Comparison of ENCODE assay signal across 28 cellular contexts in the genomic region with DNA sequence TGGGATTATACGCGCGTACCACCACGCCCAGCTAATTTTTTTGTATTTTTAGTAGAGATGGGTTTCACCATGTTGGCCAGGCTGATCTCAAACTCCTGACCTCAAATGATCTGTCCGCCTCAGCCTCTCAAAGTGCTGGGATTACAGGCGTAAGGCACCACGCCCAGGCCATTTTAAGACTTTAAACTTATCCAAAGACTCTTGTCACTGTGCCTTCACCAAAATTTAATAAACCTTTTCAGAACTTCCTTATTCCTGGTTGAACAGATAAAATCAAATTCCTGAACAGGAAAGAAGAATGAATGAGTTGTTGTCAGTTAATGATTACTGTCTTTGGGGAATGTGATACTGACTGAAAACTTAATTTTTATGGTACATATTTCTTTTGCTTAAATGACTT.
"Had no signal": no experiment of that assay in that cellular context is flagged by ENCODE, and none has a peak within 500 bp of the region (broad histone marks: within the 10 kb centered on the region; RNA-seq: fewer than 3 reads in every experiment).

No MANE protein-coding gene starts in this region.

- H3K27me3 Mint-ChIP-seq: activated CD4-positive, alpha-beta memory T cell treated with anti-CD3 and anti-CD28 coated beads for 36 hours; activated naive CD8-positive, alpha-beta T cell treated with anti-CD3 and anti-CD28 coated beads for 36 hours; activated T-helper 17 cell treated with anti-CD3 and anti-CD28 coated beads, Interleukin-2, amount 50 U/mL, for 72 hours had no signal

- DNase-seq: activated CD4-positive, alpha-beta memory T cell treated with anti-CD3 and anti-CD28 coated beads for 36 hours; activated CD4-positive, alpha-beta T cell treated with anti-CD3 and anti-CD28 coated beads, Interleukin-2, amount 50 U/mL, for 1 hour; activated CD8-positive, alpha-beta memory T cell treated with anti-CD3 and anti-CD28 coated beads, Interleukin-2, amount 50 U/mL, for 4 hours; activated effector memory CD4-positive, alpha-beta T cell treated with anti-CD3 and anti-CD28 coated beads, Interleukin-2, amount 50 U/mL, for 16 hours; activated naive CD4-positive, alpha-beta T cell treated with Interleukin-2 at 50 U/mL for 16 hours; activated naive CD8-positive, alpha-beta T cell treated with anti-CD3 and anti-CD28 coated beads for 36 hours; activated T-cell treated with anti-CD3 and anti-CD28 coated beads for 4 hours; activated T-cell treated with anti-CD3 and anti-CD28 coated beads, Interleukin-2, amount 50 U/mL, for 72 hours; amniotic stem cell; aorta; brain microvascular endothelial cell; central memory CD4-positive, alpha-beta T cell; Kasumi-1; KG1; MM.1S; MV-4-11; NCI-H1092; NCI-H1436 treated with DMSO at 0.1 percent for 48 hours; NCI-H1694 treated with DMSO at 0.1 percent for 48 hours; NCI-H2029; NCI-H345; NCI-H524 treated with DMSO at 0.1 percent for 48 hours; SHP77; SJCRH30 had no signal

- H3K4me3 ChIP-seq: SJCRH30, SK-N-MC had no signal

- H3K27ac Mint-ChIP-seq: activated CD4-positive, alpha-beta memory T cell treated with anti-CD3 and anti-CD28 coated beads for 36 hours; activated naive CD8-positive, alpha-beta T cell treated with anti-CD3 and anti-CD28 coated beads for 36 hours; activated T-helper 17 cell treated with anti-CD3 and anti-CD28 coated beads, Interleukin-2, amount 50 U/mL, for 72 hours; T-helper 2 cell treated with Interferon-gamma antibody and Interleukin-4, amounts not matched to agents 5 μg/mL and 100 μg/mL, for 36 hours had no signal

- ATAC-seq: activated T-cell treated with anti-CD3 and anti-CD28 coated beads, Interleukin-2, amount 50 U/mL, for 72 hours; activated T-helper 17 cell treated with anti-CD3 and anti-CD28 coated beads, Interleukin-2, amount 50 U/mL, for 72 hours; Panc1 had no signal

- H3K4me1 ChIP-seq: SJCRH30 had no signal

- H3K4me3 Mint-ChIP-seq: activated CD4-positive, alpha-beta memory T cell treated with anti-CD3 and anti-CD28 coated beads for 36 hours; activated naive CD8-positive, alpha-beta T cell treated with anti-CD3 and anti-CD28 coated beads for 36 hours; activated T-cell treated with anti-CD3 and anti-CD28 coated beads, Interleukin-2, amount 50 U/mL, for 72 hours; activated T-helper 17 cell treated with anti-CD3 and anti-CD28 coated beads, Interleukin-2, amount 50 U/mL, for 72 hours; T-helper 2 cell treated with Interferon-gamma antibody and Interleukin-4, amounts not matched to agents 5 μg/mL and 100 μg/mL, for 36 hours had no signal

- H3K9me3 Mint-ChIP-seq: activated CD4-positive, alpha-beta memory T cell treated with anti-CD3 and anti-CD28 coated beads for 36 hours; activated naive CD8-positive, alpha-beta T cell treated with anti-CD3 and anti-CD28 coated beads for 36 hours; activated T-cell treated with anti-CD3 and anti-CD28 coated beads, Interleukin-2, amount 50 U/mL, for 72 hours; activated T-helper 17 cell treated with anti-CD3 and anti-CD28 coated beads, Interleukin-2, amount 50 U/mL, for 72 hours; T-helper 2 cell treated with Interferon-gamma antibody and Interleukin-4, amounts not matched to agents 5 μg/mL and 100 μg/mL, for 36 hours had no signal

- H3K27ac ChIP-seq: brain microvascular endothelial cell, SJCRH30, SK-N-MC had no signal

- H3K4me1 Mint-ChIP-seq: activated naive CD8-positive, alpha-beta T cell treated with anti-CD3 and anti-CD28 coated beads for 36 hours had no signal

- H3K9me3 ChIP-seq: SJCRH30 had no signal
